26 cellular contexts compared by ENCODE assay signal in genomic region chr2:119442850-119443249, GRCh38. TPM values are rescaled to one million over a fixed set of nuclear protein-coding genes. Genes with fewer than 3 reads are reported as not detected.
DNase-seq lines count a peak whose midpoint lies in the region; ATAC-seq, FAIRE-seq and TF ChIP-seq lines count a peak whose summit lies in the region.
"Had no signal": no experiment of that assay in that cellular context is flagged by ENCODE, and none has a peak within 500 bp of the region (broad histone marks: within the 10 kb centered on the region; RNA-seq: fewer than 3 reads in every experiment).

No MANE protein-coding gene starts in this region.

- in situ Hi-C loops in HepG2 (cut with HindIII; ENCODE audit: extremely low pct_ligation_motif_present, low pct_unique_long_range_greater_than_20kb): no loop called here

- H3K36me3 Mint-ChIP-seq in nephron progenitor cell (ENCODE audit: low read depth): no peaks in the 10 kb centered on the region
- no peaks in the 10 kb centered on the region for H3K36me3 Mint-ChIP-seq in activated T-cell treated with anti-CD3 and anti-CD28 coated beads, Interleukin-2, amount 50 U/mL, for 72 hours (ENCODE audit: insufficient read depth in 2 of 2)
- no peaks in the 10 kb centered on the region for H3K36me3 Mint-ChIP-seq in neural progenitor cell
- H3K36me3 Mint-ChIP-seq: CD14-positive monocyte; CD8-positive, alpha-beta memory T cell had no signal

- H3K9ac ChIP-seq in H1 (replicated peaks in 1 of 4; ENCODE audit: extremely low read depth in 1 of 4, low read depth in 3 of 4, low read length in 3 of 4) (no peak overlapping the region), HepG2 (ENCODE audit: insufficient read depth, low read depth, low read length) (no peak overlapping the region), neural progenitor cell (no peak overlapping the region)
- H3K9ac ChIP-seq: BLaER1 treated with 17β-estradiol and CSF1 and Interleukin-3, amounts not matched to agents 10 nM and 100 nM had no signal

- no peaks in the 10 kb centered on the region for H3K79me1 ChIP-seq in H1 (ENCODE audit: low read depth, low read length)

- intact Hi-C loops in HepG2 (cut with micrococcal nuclease; ENCODE audit: unreplicated experiment): no loop called here

- H3K18ac ChIP-seq in H1 (ENCODE audit: extremely low read depth, low read length): no peak overlapping the region

- no peak overlapping the region for H4K5ac ChIP-seq in H1 (ENCODE audit: insufficient read length, low read depth, low read length)

- no peak overlapping the region for H2AFZ ChIP-seq in H1 (ENCODE audit: low read length)
- no peak overlapping the region for H2AFZ ChIP-seq in HepG2 (ENCODE audit: low read length)
- no peak overlapping the region for H2AFZ ChIP-seq in neural progenitor cell (replicated peaks)

- CTCF ChIA-PET in HEK293 (lab: Yijun Ruan, JAX) (interaction anchor here (0.6 to 1.5 kb wide), 3 partner anchors 33 to 36 kb away, joined by 3 to 4 read pairs (median 4); no protein-coding TSS in a partner anchor), H1 (lab: Charles Lee; ENCODE audit: partially characterized antibody) (interaction anchor here (0.6 to 3.1 kb wide), 8 partner anchors 9 to 432 kb away, joined by 3 to 13 read pairs (median 4); no protein-coding TSS in a partner anchor), HepG2 (lab: Yijun Ruan, JAX; ENCODE audit: low intra/inter-chr PET ratio, low total read pairs) (no interaction called here)

- no peaks in the 10 kb centered on the region for H3K27me3 Mint-ChIP-seq in nephron progenitor cell (ENCODE audit: low read depth, poor library complexity)
- peaks cover 9% of the 10 kb centered on the region for H3K27me3 Mint-ChIP-seq in activated T-cell treated with anti-CD3 and anti-CD28 coated beads, Interleukin-2, amount 50 U/mL, for 72 hours (ENCODE audit: low read depth)
- peaks cover 3% of the 10 kb centered on the region for H3K27me3 Mint-ChIP-seq in neural progenitor cell (ENCODE audit: insufficient read depth, low read depth)

- H3K56ac ChIP-seq in H1 (replicated peaks; ENCODE audit: insufficient read length, low read depth, low read length): no peak overlapping the region

- H2BK15ac ChIP-seq in H1 (ENCODE audit: low read length): no peak overlapping the region

- DNase-seq in H1 (ENCODE audit: low read depth in 1 of 2, low spot score in 2 of 2): no peak
- no peak for DNase-seq in HepG2 (ENCODE audit: low spot score)
- no peak for DNase-seq in nephron progenitor cell
- DNase-seq in activated T-cell treated with anti-CD3 and anti-CD28 coated beads, Interleukin-2, amount 50 U/mL, for 72 hours: no peak
- no peak for DNase-seq in neural progenitor cell (ENCODE audit: low spot score)
- DNase-seq in islet precursor cell: no peak
- DNase-seq: 8988T; ACHN; AML-193; BE2C; CD4-positive, alpha-beta T cell; CD8-positive, alpha-beta memory T cell; DMS 273 treated with DMSO at 0.1 percent for 48 hours; DMS79; EL; GDM1; GOT3; H7; HCEC 1CT had no signal

- peak overlapping the region; percentile 78 for H3K27ac Mint-ChIP-seq in nephron progenitor cell
- H3K27ac Mint-ChIP-seq in activated T-cell treated with anti-CD3 and anti-CD28 coated beads, Interleukin-2, amount 50 U/mL, for 72 hours: no peak overlapping the region
- H3K27ac Mint-ChIP-seq in neural progenitor cell: no peak overlapping the region
- H3K27ac Mint-ChIP-seq: CD14-positive monocyte; CD4-positive, alpha-beta T cell; CD8-positive, alpha-beta memory T cell had no signal

- no peaks in the 10 kb centered on the region for H3K27me3 ChIP-seq in H1 (replicated peaks in 1 of 4; ENCODE audit: control insufficient read depth in 3 of 4, extremely low read depth in 1 of 4, insufficient read depth in 3 of 4, low read length in 3 of 4)
- peaks cover under 1 to 2% of the 10 kb centered on the region in 2 experiments; a peak in 1 of 5 replicates for H3K27me3 ChIP-seq in HepG2 (ENCODE audit: control insufficient read depth in 1 of 2, insufficient read depth in 2 of 2, low read length in 2 of 2)
- H3K27me3 ChIP-seq in neural progenitor cell: no peaks in the 10 kb centered on the region
- H3K27me3 ChIP-seq: BE2C; BLaER1 treated with 17β-estradiol and CSF1 and Interleukin-3, amounts not matched to agents 10 nM and 100 nM had no signal

- no peak overlapping the region for H3K23ac ChIP-seq in H1 (ENCODE audit: insufficient read length)

- H3K27ac ChIP-seq in HEK293 (ENCODE audit: extremely low read depth, low read depth, low read length) (no peak overlapping the region), H1 (ENCODE audit: low read depth, low read length) (no peak overlapping the region), HepG2 (ENCODE audit: extremely low read length, insufficient read depth, low read length) (no peak overlapping the region), neural progenitor cell (no peak overlapping the region)
- H3K27ac ChIP-seq: A549 had no signal

- 85% methylated on average over 11 of the region's 11 CpGs; no CpG with 5 or more reads in 1 of the 2 experiments for WGBS in H1 (ENCODE audit: extremely low coverage in 1 of 2, insufficient coverage in 1 of 2, insufficient read length in 1 of 2, insufficient replicate concordance in 2 of 2, low coverage in 1 of 2, low lambda C conversion rate in 2 of 2, missing lambda C conversion rate in 1 of 2), 2 experiments
- 71% methylated on average over 10 of the region's 11 CpGs for WGBS in HepG2 (ENCODE audit: low lambda C conversion rate)

- H4K8ac ChIP-seq in H1 (ENCODE audit: extremely low read depth, insufficient read depth, low read length): no peak overlapping the region

- no peaks in the 10 kb centered on the region for H3K9me3 Mint-ChIP-seq in nephron progenitor cell
- H3K9me3 Mint-ChIP-seq in activated T-cell treated with anti-CD3 and anti-CD28 coated beads, Interleukin-2, amount 50 U/mL, for 72 hours: no peaks in the 10 kb centered on the region
- H3K9me3 Mint-ChIP-seq in neural progenitor cell: no peaks in the 10 kb centered on the region
- H3K9me3 Mint-ChIP-seq: CD4-positive, alpha-beta T cell; CD8-positive, alpha-beta memory T cell had no signal

- H3K79me2 ChIP-seq in H1 (ENCODE audit: control insufficient read depth in 1 of 2, insufficient read depth in 2 of 2, low read length in 2 of 2) (no peaks in the 10 kb centered on the region), HepG2 (ENCODE audit: insufficient read depth, low read length) (peaks cover 13% of the 10 kb centered on the region), neural progenitor cell (ENCODE audit: low read depth) (no peaks in the 10 kb centered on the region)

- H3K4ac ChIP-seq in H1 (replicated peaks; ENCODE audit: insufficient read length, low read depth, low read length): no peak overlapping the region

- H3K4me1 Mint-ChIP-seq in nephron progenitor cell: peaks cover 25% of the 10 kb centered on the region
- H3K4me1 Mint-ChIP-seq in activated T-cell treated with anti-CD3 and anti-CD28 coated beads, Interleukin-2, amount 50 U/mL, for 72 hours (ENCODE audit: low read depth): no peaks in the 10 kb centered on the region
- peaks cover 7% of the 10 kb centered on the region for H3K4me1 Mint-ChIP-seq in neural progenitor cell
- H3K4me1 Mint-ChIP-seq: CD14-positive monocyte; CD8-positive, alpha-beta memory T cell had no signal

- no peak overlapping the region for H3K14ac ChIP-seq in H1 (ENCODE audit: insufficient read length)

- TF ChIP-seq EP300 in H1 (IDR thresholded peaks at IDR 0.05; ENCODE audit: borderline replicate concordance in 1 of 2, low read depth in 2 of 2, low read length in 2 of 2) (no peak), HepG2 (IDR thresholded peaks at IDR 0.05; ENCODE audit: low read depth in 2 of 2, low read length in 2 of 2) (no peak), HepG2 (CRISPR knock-in tag; IDR thresholded peaks at IDR 0.05; ENCODE audit: borderline replicate concordance) (no peak)

- H3K23me2 ChIP-seq in H1 (ENCODE audit: low read depth, low read length): no peaks in the 10 kb centered on the region

- no peaks in the 10 kb centered on the region for H3F3A ChIP-seq in neural progenitor cell (ENCODE audit: low read depth)

- no peak for FAIRE-seq in H1 (lab: Jason Lieb, UNC)
- no peak for FAIRE-seq in HepG2 (lab: Jason Lieb, UNC)
- FAIRE-seq: A549, D721Med, GM12878, GM19239 had no signal

- TF ChIP-seq POLR2A in H1 (IDR thresholded peaks at IDR 0.05; ENCODE audit: control extremely low read depth in 1 of 2, low read depth in 2 of 2, low read length in 2 of 2) (no peak), HepG2 (IDR thresholded peaks at IDR 0.05; ENCODE audit: insufficient read depth in 1 of 2, low read depth in 2 of 2, low read length in 2 of 2) (peak in 1 of 2 experiments; percentile 66; a peak in 2 of 4 replicates)

- H3K4me3 Mint-ChIP-seq in nephron progenitor cell (no peak overlapping the region), neural progenitor cell (no peak overlapping the region)
- H3K4me3 Mint-ChIP-seq in activated T-cell treated with anti-CD3 and anti-CD28 coated beads, Interleukin-2, amount 50 U/mL, for 72 hours: no peak overlapping the region
- H3K4me3 Mint-ChIP-seq: CD14-positive monocyte; CD4-positive, alpha-beta T cell; CD8-positive, alpha-beta memory T cell had no signal

- no peak overlapping the region for H2AK5ac ChIP-seq in H1 (ENCODE audit: low read depth, low read length)

- H3K4me2 ChIP-seq in H1 (ENCODE audit: insufficient read depth in 1 of 2, low read depth in 2 of 2, low read length in 2 of 2) (no peak overlapping the region), HepG2 (ENCODE audit: low read depth, low read length) (no peak overlapping the region), neural progenitor cell (no peak overlapping the region)
- H3K4me2 ChIP-seq: A549; BLaER1 treated with 17β-estradiol and CSF1 and Interleukin-3, amounts not matched to agents 10 nM and 100 nM had no signal

- 0 out of 2 replicates have a peak overlapping the region, but pooled peaks have one; percentile 44 for H2BK5ac ChIP-seq in H1 (ENCODE audit: low read depth, low read length)

- BruUV-seq in HepG2 (replicated peaks; lab: Mats Ljungman, UMichigan): no TSS peak

- H2BK120ac ChIP-seq in H1 (replicated peaks; ENCODE audit: low read depth, low read length): no peak overlapping the region

- H3K4me1 ChIP-seq in HEK293 (ENCODE audit: control insufficient read depth, insufficient read depth, low read length) (no peaks in the 10 kb centered on the region), H1 (replicated peaks in 1 of 4; ENCODE audit: control insufficient read depth in 3 of 4, insufficient read depth in 4 of 4, low read length in 3 of 4) (peaks cover 0 to 6% (median 3%) of the 10 kb centered on the region in 4 experiments; a peak in 2 of 7 replicates), HepG2 (ENCODE audit: insufficient read depth, low read length) (peaks cover 51% of the 10 kb centered on the region), neural progenitor cell (no peaks in the 10 kb centered on the region)
- H3K4me1 ChIP-seq: BE2C had no signal

- TF ChIP-seq RAD21 in H1 (IDR thresholded peaks at IDR 0.05 in 1 of 2, conservative IDR thresholded peaks at IDR 0.05 in 1 of 2; ENCODE audit: low read depth in 2 of 2, low read length in 2 of 2) (no peak), HepG2 (CRISPR knock-in tag; IDR thresholded peaks at IDR 0.05) (no peak)

- H3K9me3 ChIP-seq in HEK293 (ENCODE audit: control insufficient read depth, insufficient read depth, low read depth, low read length): no peaks in the 10 kb centered on the region
- H3K9me3 ChIP-seq in H1 (ENCODE audit: insufficient read depth in 2 of 2, low read depth in 1 of 2, low read length in 1 of 2): no peaks in the 10 kb centered on the region
- H3K9me3 ChIP-seq in HepG2 (ENCODE audit: low read length): no peaks in the 10 kb centered on the region
- H3K9me3 ChIP-seq in neural progenitor cell (ENCODE audit: low read depth): no peaks in the 10 kb centered on the region
- H3K9me3 ChIP-seq: A549, BE2C had no signal

- H2BK20ac ChIP-seq in H1 (ENCODE audit: low read length): no peak overlapping the region

- no peak overlapping the region for H4K91ac ChIP-seq in H1 (replicated peaks; ENCODE audit: insufficient read length, low read length)

- TF ChIP-seq CTCF in HEK293 (tag by site-specific recombination; IDR thresholded peaks at IDR 0.05) (no peak), H1 (IDR thresholded peaks at IDR 0.05; ENCODE audit: control extremely low read depth in 1 of 3, insufficient read depth in 1 of 3, low read depth in 1 of 3, low read length in 3 of 3) (no peak), HepG2 (CRISPR knock-in tag; IDR thresholded peaks at IDR 0.05) (no peak), nephron progenitor cell (IDR thresholded peaks at IDR 0.05) (no peak), neural progenitor cell (IDR thresholded peaks at IDR 0.05) (no peak)

- POLR2A ChIA-PET in HEK293 (lab: Yijun Ruan, JAX): no interaction called here
- POLR2A ChIA-PET in H1 (lab: Charles Lee; ENCODE audit: partially characterized antibody): interaction anchor here (1.2 to 3.1 kb wide), 4 partner anchors 10 to 45 kb away, joined by 3 to 22 read pairs (median 6); partner anchors contain the start of gene TMEM37
- POLR2A ChIA-PET in HepG2 (lab: Yijun Ruan, JAX): interaction anchor here (3.5 kb wide), 1 partner anchor 12 kb away, joined by 21 read pairs; the partner anchor contains the start of gene TMEM37

- H4K20me1 ChIP-seq in H1 (replicated peaks in 1 of 2; ENCODE audit: control insufficient read depth in 1 of 2, insufficient read depth in 2 of 2, low read length in 2 of 2) (peaks cover 3% of the 10 kb centered on the region in 2 experiments), HepG2 (ENCODE audit: insufficient read depth, low read length) (peaks cover 25% of the 10 kb centered on the region; the same call in 1 of the 2 replicates), neural progenitor cell (ENCODE audit: low read depth) (no peaks in the 10 kb centered on the region)

- H3K4me3 ChIP-seq in HEK293 (ENCODE audit: low read depth, low read length) (no peak overlapping the region), H1 (ENCODE audit: extremely low read depth in 1 of 4, insufficient read depth in 2 of 4, low read depth in 3 of 4, low read length in 4 of 4) (no peak overlapping the region), HepG2 (replicated peaks in 1 of 3; ENCODE audit: insufficient read depth in 1 of 3, low read depth in 2 of 3, low read length in 3 of 3) (no peak overlapping the region), neural progenitor cell (no peak overlapping the region)
- H3K4me3 ChIP-seq: A549; BLaER1 treated with 17β-estradiol and CSF1 and Interleukin-3, amounts not matched to agents 10 nM and 100 nM; GM12878 had no signal

- 0 out of 2 replicates have a peak overlapping the region, but pooled peaks have one; percentile 27 for H2BK12ac ChIP-seq in H1 (ENCODE audit: low read depth, low read length)

- ATAC-seq in HepG2: peak; percentile 9; the same call in 1 of the 3 replicates
- no peak for ATAC-seq in activated T-cell treated with anti-CD3 and anti-CD28 coated beads, Interleukin-2, amount 50 U/mL, for 72 hours (replicated peaks in 1 of 2)
- ATAC-seq: A549, GM12878 had no signal

- H3K36me3 ChIP-seq in HEK293 (ENCODE audit: control insufficient read depth in 2 of 2, insufficient read depth in 1 of 2, low read length in 2 of 2): no peaks in the 10 kb centered on the region
- no peaks in the 10 kb centered on the region for H3K36me3 ChIP-seq in H1 (ENCODE audit: control insufficient read depth in 2 of 4, insufficient read depth in 4 of 4, low read length in 3 of 4)
- H3K36me3 ChIP-seq in HepG2 (replicated peaks in 1 of 2; ENCODE audit: control insufficient read depth in 1 of 2, insufficient read depth in 2 of 2, low read length in 2 of 2): peaks cover 0 to 2% of the 10 kb centered on the region in 2 experiments; a peak in 2 of 5 replicates
- no peaks in the 10 kb centered on the region for H3K36me3 ChIP-seq in neural progenitor cell
- H3K36me3 ChIP-seq: BE2C had no signal

RNA-seq across cellular contexts. Expression of gene TMEM37, which starts 11.2 kb away (rescaled TPM):
- total RNA-seq in H1 (2021; fragmentation: NEBNext Ultra II Directional; extraction: Animal tissue kit (Norgen Biotek cat#: 25700)): 9.9 and 11.0 TPM in 2 replicates
- 16.2 and 20.4 TPM in 2 replicates for polyA plus RNA-seq in H1 (2011; rRNA removed)
- 13.4 TPM for polyA plus RNA-seq in H1 (2011; cell fraction: cytosol; rRNA removed)
- polyA plus RNA-seq in H1 (2011; cell fraction: nucleus; rRNA removed): 13.5 TPM
- polyA plus RNA-seq in H1 (2012, experiment 1 of 2): 7.9 to 9.4 TPM (median 8.6 TPM) in 4 replicates
- 12.2 TPM for polyA plus RNA-seq in H1 (2012, experiment 2 of 2)
- 9.0 TPM for polyA plus RNA-seq in H1 (2013, experiment 1 of 2)
- polyA plus RNA-seq in H1 (2013, experiment 2 of 2): 10.0 TPM
- polyA minus RNA-seq in H1 (2011; rRNA and poly(A)+ RNA removed): 6.5 and 8.2 TPM in 2 replicates
- polyA minus RNA-seq in H1 (2011; cell fraction: cytosol; rRNA and poly(A)+ RNA removed): 4.6 TPM
- polyA minus RNA-seq in H1 (2011; cell fraction: nucleus; rRNA and poly(A)+ RNA removed): 9.5 TPM
- 23.7 and 37.7 TPM in 2 replicates for total RNA-seq in HepG2 (2016; rRNA removed; fragmentation: Illumina TruSeq; extraction: Trizol)
- 28.9 and 37.4 TPM in 2 replicates for total RNA-seq in HepG2 (2016; cell fraction: cytosol; rRNA removed; fragmentation: Illumina TruSeq; extraction: Trizol; ENCODE audit: low read depth)
- 22.3 and 38.3 TPM in 2 replicates for total RNA-seq in HepG2 (2016; cell fraction: insoluble cytoplasmic fraction; rRNA removed; fragmentation: Illumina TruSeq; extraction: Trizol)
- total RNA-seq in HepG2 (2016; cell fraction: membrane; rRNA removed; fragmentation: Illumina TruSeq; extraction: Trizol): 42.2 and 48.4 TPM in 2 replicates
- total RNA-seq in HepG2 (2016; cell fraction: nucleus; rRNA removed; fragmentation: Illumina TruSeq; extraction: Trizol): 34.2 and 36.8 TPM in 2 replicates
- polyA plus RNA-seq in HepG2 (2011; rRNA removed): 115 and 141 TPM in 2 replicates
- polyA plus RNA-seq in HepG2 (2011; cell fraction: cytosol; rRNA removed): 117 and 121 TPM in 2 replicates
- 112 and 119 TPM in 2 replicates for polyA plus RNA-seq in HepG2 (2011; cell fraction: nucleus; rRNA removed)
- 79.4 and 99.6 TPM in 2 replicates for polyA plus RNA-seq in HepG2 (2012)
- polyA plus RNA-seq in HepG2 (2016; cell fraction: cytosol; fragmentation: Illumina TruSeq; extraction: Trizol; ENCODE audit: low read depth): 35.8 and 51.6 TPM in 2 replicates
- 29.9 and 33.6 TPM in 2 replicates for polyA plus RNA-seq in HepG2 (2016; cell fraction: insoluble cytoplasmic fraction; fragmentation: Illumina TruSeq; extraction: Trizol; ENCODE audit: low read depth)
- 42.8 and 53.0 TPM in 2 replicates for polyA plus RNA-seq in HepG2 (2016; cell fraction: membrane; fragmentation: Illumina TruSeq; extraction: Trizol; ENCODE audit: low read depth)
- 58.5 and 61.9 TPM in 2 replicates for polyA plus RNA-seq in HepG2 (2016; cell fraction: nucleus; fragmentation: Illumina TruSeq; extraction: Trizol; ENCODE audit: insufficient read depth, low read depth)
- polyA minus RNA-seq in HepG2 (2011; rRNA and poly(A)+ RNA removed; ENCODE audit: low replicate concordance): 8.6 and 130 TPM in 2 replicates
- 23.8 and 26.3 TPM in 2 replicates for polyA minus RNA-seq in HepG2 (2011; cell fraction: cytosol; rRNA and poly(A)+ RNA removed)
- polyA minus RNA-seq in HepG2 (2011; cell fraction: nucleus; rRNA and poly(A)+ RNA removed): 72.6 and 73.7 TPM in 2 replicates
- total RNA-seq in activated T-cell treated with anti-CD3 and anti-CD28 coated beads, Interleukin-2, amount 50 U/mL, for 72 hours: not detected
- total RNA-seq in neural progenitor cell (ENCODE audit: low replicate concordance): 0.74 and 1.0 TPM in 2 replicates
- total RNA-seq: CD4-positive, alpha-beta T cell; CD8-positive, alpha-beta memory T cell had no signal
- polyA plus RNA-seq: CD14-positive monocyte; CD8-positive, alpha-beta memory T cell had no signal

Comparison
In these comparisons a context has a peak if more than half of its experiments do, and no peak if none do; other contexts are left out.
1. Of the 63 proteins assayed by ChIP-seq in both HepG2 and HEK293: peak only in HepG2: ZNF768; only in HEK293: none; in both: ZNF549; in neither: 61.